ENCODE assay signal across 34 cellular contexts in genomic region chr19:43858174-43858573, GRCh38. TPM values are rescaled to one million over a fixed set of nuclear protein-coding genes. Genes with fewer than 3 reads are reported as not detected.
"Had no signal": no experiment of that assay in that cellular context is flagged by ENCODE, and none has a peak within 500 bp of the region (broad histone marks: within the 10 kb centered on the region; RNA-seq: fewer than 3 reads in every experiment).

No MANE protein-coding gene starts in this region.

- H3K9me3 ChIP-seq: prostate gland had no signal

- H3K4me3 ChIP-seq: heart left ventricle, left lung, lung, neural progenitor cell, ovary, prostate gland, sigmoid colon, spleen, suprapubic skin, thoracic aorta, tibial artery, upper lobe of right lung had no signal

- DNase-seq: heart left ventricle; hypothalamus; immature natural killer cell; kidney; left colon; left lung; mesendoderm; naive B cell; natural killer cell; nephron progenitor cell; occipital lobe; ovary; posterior cingulate gyrus; retina; right cardiac atrium; sigmoid colon; small intestine; spleen; stimulated activated CD4-positive, alpha-beta T cell treated with anti-CD3 and anti-CD28 coated beads, Interleukin-4, amount 100 ng/mL, for 24 hours; stimulated activated naive CD4-positive, alpha-beta T cell; stimulated activated naive CD8-positive, alpha-beta T cell treated with anti-CD3 and anti-CD28 coated beads, Interleukin-15, amount 100 ng/mL, for 72 hours; tibial artery; trophoblast cell; upper lobe of right lung had no signal

- H2AFZ ChIP-seq: neural progenitor cell had no signal

- H3K27ac ChIP-seq: heart left ventricle, left lung, neural progenitor cell, neutrophil, ovary, prostate gland, sigmoid colon, spleen, suprapubic skin, thoracic aorta, tibial artery, upper lobe of right lung had no signal

- H3K9ac ChIP-seq: neural progenitor cell had no signal

- H3K4me2 ChIP-seq: neural progenitor cell had no signal

- ATAC-seq: heart left ventricle; left colon; left lung; natural killer cell; right cardiac atrium; stimulated activated effector memory CD8-positive, alpha-beta T cell treated with anti-CD3 and anti-CD28 coated beads, Interleukin-12 subunit alpha, Interleukin-12 subunit beta, amount 100 ng/mL, for 72 hours; stimulated activated naive CD8-positive, alpha-beta T cell treated with anti-CD3 and anti-CD28 coated beads, Interleukin-15, amount 100 ng/mL, for 72 hours; upper lobe of right lung had no signal

- FAIRE-seq: islet of Langerhans, kidney, small intestine, urothelium cell line had no signal

- H3K27me3 ChIP-seq: heart left ventricle, left lung, neural progenitor cell, neutrophil, ovary, sigmoid colon, spleen, suprapubic skin, tibial artery, upper lobe of right lung had no signal

- H3K36me3 ChIP-seq: neural progenitor cell, neutrophil, ovary, prostate gland, suprapubic skin, upper lobe of right lung had no signal

- H3K4me1 ChIP-seq: heart left ventricle, left lung, neural progenitor cell, prostate gland, sigmoid colon, spleen, suprapubic skin, tibial artery, upper lobe of right lung had no signal

RNA-seq across cellular contexts. Expression of gene LYPD5, which starts 55.9 kb away (rescaled TPM):
- total RNA-seq: mononuclear cell, natural killer cell had no signal
